19 cellular contexts compared by ENCODE assay signal in the genomic region with DNA sequence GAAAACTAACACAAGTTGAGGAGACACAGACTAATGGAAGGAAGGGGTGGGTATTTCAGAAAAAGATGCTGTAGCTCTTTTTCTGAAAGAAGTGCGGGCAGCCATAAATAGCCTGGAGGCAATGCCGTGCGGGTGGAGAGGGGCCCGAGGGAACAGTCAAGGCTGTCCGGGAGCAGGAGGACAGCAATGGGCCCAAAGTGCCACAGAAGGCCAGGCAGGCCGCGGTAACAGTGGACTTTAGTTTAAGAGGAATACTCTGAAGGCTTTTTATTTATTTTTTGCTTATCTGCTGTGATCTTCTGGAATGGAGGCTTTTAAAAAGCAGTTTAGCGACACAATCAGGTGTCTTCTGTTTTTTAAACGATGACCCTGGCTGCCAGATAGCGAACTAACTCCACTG. TPM values are rescaled to one million over a fixed set of nuclear protein-coding genes. Genes with fewer than 3 reads are reported as not detected.
DNase-seq lines count a peak whose midpoint lies in the region; ATAC-seq and TF ChIP-seq lines count a peak whose summit lies in the region.
"Had no signal": no experiment of that assay in that cellular context is flagged by ENCODE, and none has a peak within 500 bp of the region (broad histone marks: within the 10 kb centered on the region; RNA-seq: fewer than 3 reads in every experiment).

No MANE protein-coding gene starts in this region.

- peak overlapping the region; percentile 58 for H3K27ac Mint-ChIP-seq in T-helper 1 cell treated with Interleukin-12 subunit alpha and Interleukin-12 subunit beta and Interleukin-4 antibody, amounts not matched to agents 30 μg/mL and 1 μg/mL, for 36 hours
- peak overlapping the region in 5 of 8 donors; percentile 47 to 90 (median 66) for H3K27ac Mint-ChIP-seq in CD8-positive, alpha-beta memory T cell
- peak overlapping the region; percentile 43 for H3K27ac Mint-ChIP-seq in activated T-helper 17 cell treated with anti-CD3 and anti-CD28 coated beads, Interleukin-2, amount 50 U/mL, for 72 hours
- H3K27ac Mint-ChIP-seq in nephron: peak overlapping the region in 1 of 3 experiments; percentile 14
- H3K27ac Mint-ChIP-seq: endodermal cell had no signal

- H4K20me1 ChIP-seq in hepatocyte (ENCODE audit: insufficient read depth, poor library complexity, severe bottlenecking): no peaks in the 10 kb centered on the region

- H2AFZ ChIP-seq in hepatocyte: no peak overlapping the region

- H3K4me3 Mint-ChIP-seq in T-helper 1 cell treated with Interleukin-12 subunit alpha and Interleukin-12 subunit beta and Interleukin-4 antibody, amounts not matched to agents 30 μg/mL and 1 μg/mL, for 36 hours: peak overlapping the region; percentile 36
- H3K4me3 Mint-ChIP-seq in CD8-positive, alpha-beta memory T cell: peak overlapping the region in 6 of 7 donors; percentile 26 to 77 (median 46)
- peak overlapping the region; percentile 37 for H3K4me3 Mint-ChIP-seq in activated T-helper 17 cell treated with anti-CD3 and anti-CD28 coated beads, Interleukin-2, amount 50 U/mL, for 72 hours
- peak overlapping the region; percentile 68 to 78 (median 73) for H3K4me3 Mint-ChIP-seq in nephron
- H3K4me3 Mint-ChIP-seq: endodermal cell had no signal

- TF ChIP-seq CTCF in nephron (IDR thresholded peaks at IDR 0.05; ENCODE audit: unreplicated experiment in 3 of 3) (no peak), hepatocyte (IDR thresholded peaks at IDR 0.05; ENCODE audit: poor library complexity) (no peak)

- no peaks in the 10 kb centered on the region for H3K27me3 Mint-ChIP-seq in T-helper 1 cell treated with Interleukin-12 subunit alpha and Interleukin-12 subunit beta and Interleukin-4 antibody, amounts not matched to agents 30 μg/mL and 1 μg/mL, for 36 hours (ENCODE audit: low read depth)
- no peaks in the 10 kb centered on the region for H3K27me3 Mint-ChIP-seq in CD8-positive, alpha-beta memory T cell
- no peaks in the 10 kb centered on the region for H3K27me3 Mint-ChIP-seq in activated T-helper 17 cell treated with anti-CD3 and anti-CD28 coated beads, Interleukin-2, amount 50 U/mL, for 72 hours
- H3K27me3 Mint-ChIP-seq in nephron (ENCODE audit: low read depth): no peaks in the 10 kb centered on the region

- CTCF ChIA-PET in CD8-positive, alpha-beta memory T cell (lab: Charles Lee): no interaction called here

- H3K4me1 ChIP-seq in CD8-positive, alpha-beta memory T cell (ENCODE audit: insufficient read depth, low read length): peaks cover 29% of the 10 kb centered on the region
- H3K4me1 ChIP-seq in hepatocyte (ENCODE audit: insufficient read depth): peaks cover 20% of the 10 kb centered on the region
- H3K4me1 ChIP-seq: BE2C had no signal

- DNase-seq in T-helper 1 cell (no peak), mucosa of gallbladder (ENCODE audit: low spot score) (no peak), hepatocyte (ENCODE audit: low spot score) (no peak)
- DNase-seq in CD8-positive, alpha-beta memory T cell: no peak
- DNase-seq: 8988T; activated CD4-positive, alpha-beta T cell treated with anti-CD3 and anti-CD28 coated beads for 48 hours; amniotic stem cell; BE2C; endodermal cell; heart right ventricle; NCI-H2171; Peyer's patch; spleen; thyroid gland had no signal

- no peaks in the 10 kb centered on the region for H3K9me3 Mint-ChIP-seq in T-helper 1 cell treated with Interleukin-12 subunit alpha and Interleukin-12 subunit beta and Interleukin-4 antibody, amounts not matched to agents 30 μg/mL and 1 μg/mL, for 36 hours
- H3K9me3 Mint-ChIP-seq in CD8-positive, alpha-beta memory T cell: no peaks in the 10 kb centered on the region
- no peaks in the 10 kb centered on the region for H3K9me3 Mint-ChIP-seq in activated T-helper 17 cell treated with anti-CD3 and anti-CD28 coated beads, Interleukin-2, amount 50 U/mL, for 72 hours
- H3K9me3 Mint-ChIP-seq in nephron: no peaks in the 10 kb centered on the region
- H3K9me3 Mint-ChIP-seq: endodermal cell had no signal

- peaks cover 31% of the 10 kb centered on the region for H3K36me3 Mint-ChIP-seq in T-helper 1 cell treated with Interleukin-12 subunit alpha and Interleukin-12 subunit beta and Interleukin-4 antibody, amounts not matched to agents 30 μg/mL and 1 μg/mL, for 36 hours (ENCODE audit: low read depth)
- peaks cover 0 to 46% (median 7%) of the 10 kb centered on the region in 3 donors for H3K36me3 Mint-ChIP-seq in CD8-positive, alpha-beta memory T cell
- H3K36me3 Mint-ChIP-seq in activated T-helper 17 cell treated with anti-CD3 and anti-CD28 coated beads, Interleukin-2, amount 50 U/mL, for 72 hours (ENCODE audit: low read depth): peaks cover 78% of the 10 kb centered on the region
- peaks cover 13% of the 10 kb centered on the region for H3K36me3 Mint-ChIP-seq in nephron (ENCODE audit: low read depth)

- no peak overlapping the region for H3K4me3 ChIP-seq in CD8-positive, alpha-beta memory T cell (ENCODE audit: low read length)
- no peak overlapping the region for H3K4me3 ChIP-seq in hepatocyte
- H3K4me3 ChIP-seq: Peyer's patch, SK-N-MC, spleen, thyroid gland had no signal

- ATAC-seq in activated T-helper 17 cell treated with anti-CD3 and anti-CD28 coated beads, Interleukin-2, amount 50 U/mL, for 72 hours (replicated peaks): no peak
- ATAC-seq in GM18519 (IDR thresholded peaks at IDR 0.05; ENCODE audit: low FRiP score, unreplicated experiment): no peak
- ATAC-seq: heart right ventricle had no signal

- 81% methylated on average over 10 of the region's 10 CpGs for WGBS in hepatocyte (ENCODE audit: low lambda C conversion rate, missing lambda C conversion rate)

- no peaks in the 10 kb centered on the region for H3K27me3 ChIP-seq in CD8-positive, alpha-beta memory T cell (ENCODE audit: insufficient read depth, low read length, poor library complexity, severe bottlenecking)
- H3K27me3 ChIP-seq in hepatocyte: no peaks in the 10 kb centered on the region
- H3K27me3 ChIP-seq: BE2C, heart right ventricle, Peyer's patch, spleen, thyroid gland had no signal

- peaks cover 68% of the 10 kb centered on the region for H3K79me2 ChIP-seq in hepatocyte

- POLR2A ChIA-PET in CD8-positive, alpha-beta memory T cell (lab: Charles Lee): no interaction called here

- H3K27ac ChIP-seq in CD8-positive, alpha-beta memory T cell (ENCODE audit: low read depth, low read length): no peak overlapping the region
- H3K27ac ChIP-seq in hepatocyte: no peak overlapping the region
- H3K27ac ChIP-seq: Peyer's patch, SK-N-MC, spleen, thyroid gland had no signal

- no peaks in the 10 kb centered on the region for H3K36me3 ChIP-seq in CD8-positive, alpha-beta memory T cell (ENCODE audit: insufficient read depth, low read length)
- H3K36me3 ChIP-seq in hepatocyte (replicated peaks; ENCODE audit: insufficient read depth, low read depth): no peaks in the 10 kb centered on the region
- H3K36me3 ChIP-seq: thyroid gland had no signal

- no peaks in the 10 kb centered on the region for H3K9me3 ChIP-seq in CD8-positive, alpha-beta memory T cell (ENCODE audit: low read length)
- H3K9me3 ChIP-seq in hepatocyte (ENCODE audit: low read depth): no peaks in the 10 kb centered on the region
- H3K9me3 ChIP-seq: BE2C, heart right ventricle, Peyer's patch, spleen, thyroid gland had no signal

- H3K4me1 Mint-ChIP-seq in T-helper 1 cell treated with Interleukin-12 subunit alpha and Interleukin-12 subunit beta and Interleukin-4 antibody, amounts not matched to agents 30 μg/mL and 1 μg/mL, for 36 hours (ENCODE audit: low read depth): peaks cover 38% of the 10 kb centered on the region
- peaks cover 48 to 60% (median 60%) of the 10 kb centered on the region in 3 donors for H3K4me1 Mint-ChIP-seq in CD8-positive, alpha-beta memory T cell
- peaks cover 44% of the 10 kb centered on the region for H3K4me1 Mint-ChIP-seq in activated T-helper 17 cell treated with anti-CD3 and anti-CD28 coated beads, Interleukin-2, amount 50 U/mL, for 72 hours
- peaks cover 35% of the 10 kb centered on the region for H3K4me1 Mint-ChIP-seq in nephron

- H3K4me2 ChIP-seq in hepatocyte: no peak overlapping the region

- no peaks in the 10 kb centered on the region for H3K9me2 ChIP-seq in hepatocyte (replicated peaks; ENCODE audit: insufficient read depth)

RNA-seq across cellular contexts. Expression of a gene that starts 2.8 kb away (rescaled TPM):
- 100 to 1,000 TPM; 185 to 195 TPM for total RNA-seq in CD8-positive, alpha-beta memory T cell
- polyA plus RNA-seq in CD8-positive, alpha-beta memory T cell: 200 TPM
- total RNA-seq in activated T-helper 17 cell treated with anti-CD3 and anti-CD28 coated beads, Interleukin-2, amount 50 U/mL, for 72 hours: 100 to 1,000 TPM; 109 to 310 TPM
- 75.2 TPM for total RNA-seq in mucosa of gallbladder
- total RNA-seq in hepatocyte: 17.4 and 22.7 TPM in 2 replicates
- polyA plus RNA-seq in hepatocyte: 51.8 and 65.2 TPM in 2 replicates

RNA-seq across cellular contexts. Expression of a gene that starts 3.0 kb away (rescaled TPM):
- total RNA-seq in CD8-positive, alpha-beta memory T cell: 10 to 100 TPM; 79.0 to 83.9 TPM
- 28.6 TPM for polyA plus RNA-seq in CD8-positive, alpha-beta memory T cell
- 10 to 100 TPM; 34.5 to 53.8 TPM for total RNA-seq in activated T-helper 17 cell treated with anti-CD3 and anti-CD28 coated beads, Interleukin-2, amount 50 U/mL, for 72 hours
- total RNA-seq in mucosa of gallbladder: 24.3 TPM
- total RNA-seq in hepatocyte: 38.7 and 39.1 TPM in 2 replicates
- polyA plus RNA-seq in hepatocyte: 21.5 and 23.9 TPM in 2 replicates

RNA-seq across cellular contexts. Expression of a gene that starts 53.9 kb away (rescaled TPM):
- total RNA-seq in CD8-positive, alpha-beta memory T cell: 10 to 100 TPM; 76.9 to 79.1 TPM
- 81.0 TPM for polyA plus RNA-seq in CD8-positive, alpha-beta memory T cell
- 10 to 100 TPM; 61.2 to 65.1 TPM for total RNA-seq in activated T-helper 17 cell treated with anti-CD3 and anti-CD28 coated beads, Interleukin-2, amount 50 U/mL, for 72 hours
- total RNA-seq in mucosa of gallbladder: 50.2 TPM
- total RNA-seq in hepatocyte: 31.6 and 44.2 TPM in 2 replicates
- polyA plus RNA-seq in hepatocyte: 46.7 and 51.0 TPM in 2 replicates
